9 cellular contexts compared by ENCODE assay signal in the genomic region with DNA sequence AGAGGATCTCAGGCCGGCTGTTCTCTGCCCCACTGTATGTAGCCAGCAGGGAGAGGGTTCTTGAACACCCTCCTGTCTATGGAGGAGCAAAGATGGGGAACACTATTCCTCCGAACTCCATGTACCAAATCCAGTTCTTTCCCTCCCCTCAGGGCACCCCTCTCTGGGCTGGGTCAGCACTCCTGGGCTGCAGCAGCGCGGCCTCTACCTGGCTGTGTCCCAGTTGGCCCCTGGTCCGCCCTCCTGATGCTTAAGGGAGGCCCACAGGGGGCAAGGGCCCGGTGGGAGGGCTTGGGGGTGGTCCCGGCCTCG. TPM values are rescaled to one million over a fixed set of nuclear protein-coding genes. Genes with fewer than 3 reads are reported as not detected.
DNase-seq lines count a peak whose midpoint lies in the region; ATAC-seq and TF ChIP-seq lines count a peak whose summit lies in the region.
"Had no signal": no experiment of that assay in that cellular context is flagged by ENCODE, and none has a peak within 500 bp of the region (broad histone marks: within the 10 kb centered on the region; RNA-seq: fewer than 3 reads in every experiment).

No MANE protein-coding gene starts in this region.

- H3K36me3 ChIP-seq in ES-I3 (ENCODE audit: insufficient read depth, low read length) (peaks cover 12% of the 10 kb centered on the region), Karpas-422 (ENCODE audit: insufficient read depth, low read length) (peaks cover 1% of the 10 kb centered on the region; the same call in 1 of the 2 replicates), ectodermal cell (ENCODE audit: control insufficient read depth, insufficient read depth, low read length) (peaks cover 31% of the 10 kb centered on the region), neuronal stem cell (replicated peaks in 1 of 2; ENCODE audit: control insufficient read depth in 2 of 2, insufficient read depth in 2 of 2, low read length in 2 of 2) (peaks cover 36 to 47% of the 10 kb centered on the region in 2 donors)

- H3K4me2 ChIP-seq in Karpas-422 (ENCODE audit: low read depth, low read length, poor library complexity, severe bottlenecking), result peak overlapping the region; percentile 88
- H3K4me2 ChIP-seq in neuronal stem cell (ENCODE audit: insufficient read depth, low read length, poor library complexity, severe bottlenecking), result peak overlapping the region; percentile 32

- H3K27me3 ChIP-seq in Karpas-422 (ENCODE audit: low read length) (no peaks in the 10 kb centered on the region), ectodermal cell (ENCODE audit: control insufficient read depth, insufficient read depth, low read length, poor library complexity, severe bottlenecking) (peaks cover under 1% of the 10 kb centered on the region), neuronal stem cell (ENCODE audit: control insufficient read depth in 3 of 3, insufficient read depth in 3 of 3, low read depth in 1 of 3, low read length in 3 of 3) (no peaks in the 10 kb centered on the region)

- H4K20me1 ChIP-seq in Karpas-422 (ENCODE audit: insufficient read depth, low read depth, low read length), result 0 out of 2 replicates have a peak, but pooled peaks cover 10% of the 10 kb centered on the region

- peak overlapping the region; percentile 93 for H3K18ac ChIP-seq in neuronal stem cell (ENCODE audit: low read length)

- H3K4ac ChIP-seq in neuronal stem cell (ENCODE audit: low read length), result peak overlapping the region; percentile 81

- no peak for TF ChIP-seq CTCF in GM13976 (IDR thresholded peaks at IDR 0.05; ENCODE audit: borderline replicate concordance, control extremely low read depth, extremely low read depth, insufficient read depth, missing control alignments)

- whole genome bisulfite sequencing in ectodermal cell, 2 experiments, result 52 to 60% methylated on average over 8 of the region's 8 CpGs
- no CpG with 5 or more reads among the region's 8 CpGs for WGBS in neuronal stem cell (ENCODE audit: extremely low coverage in 2 of 2, insufficient read length in 2 of 2, insufficient replicate concordance in 1 of 2), 2 donors

- ATAC-seq in HG03045 (IDR thresholded peaks at IDR 0.05; ENCODE audit: unreplicated experiment), result no peak

- peak overlapping the region; percentile 99 for H2AFZ ChIP-seq in Karpas-422 (ENCODE audit: low read length)
- H2AFZ ChIP-seq in neuronal stem cell (ENCODE audit: low read length), result peak overlapping the region; percentile 99

- H3K4me1 ChIP-seq in ES-I3 (ENCODE audit: insufficient read depth, low read length) (no peaks in the 10 kb centered on the region), Karpas-422 (ENCODE audit: low read length) (peaks cover 17% of the 10 kb centered on the region), ectodermal cell (ENCODE audit: control insufficient read depth, insufficient read depth, low read length) (peaks cover 16% of the 10 kb centered on the region), neuronal stem cell (ENCODE audit: control insufficient read depth in 2 of 2, insufficient read depth in 1 of 2, low read depth in 1 of 2, low read length in 2 of 2) (peaks cover 14% of the 10 kb centered on the region in 2 donors)

- H4K8ac ChIP-seq in neuronal stem cell (ENCODE audit: low read depth, low read length), result peak overlapping the region; percentile 75

- H3K9ac ChIP-seq in ES-I3 (ENCODE audit: low read depth, low read length), result peak overlapping the region; percentile 80; the same call in 1 of the 2 replicates
- H3K9ac ChIP-seq in Karpas-422 (ENCODE audit: low read length), result peak overlapping the region; percentile 92
- H3K9ac ChIP-seq in neuronal stem cell (ENCODE audit: low read depth, low read length, poor library complexity), result peak overlapping the region; percentile 74

- H3K27ac ChIP-seq in Karpas-422 (ENCODE audit: low read length) (no peak overlapping the region), ectodermal cell (ENCODE audit: insufficient read depth, low read depth, low read length, poor library complexity, severe bottlenecking) (no peak overlapping the region), neuronal stem cell (replicated peaks; ENCODE audit: low read length) (no peak overlapping the region)

- DNase-seq in Karpas-422 (no peak), neuronal stem cell (ENCODE audit: low spot score) (no peak), posterior cingulate gyrus (no peak), GM13976 (ENCODE audit: low spot score) (no peak), hepatic stellate cell (ENCODE audit: low spot score) (no peak)

- H3K23ac ChIP-seq in neuronal stem cell (ENCODE audit: low read depth, low read length, poor library complexity), result no peak overlapping the region

- H2BK5ac ChIP-seq in neuronal stem cell (ENCODE audit: low read length), result peak overlapping the region; percentile 90

- H2BK12ac ChIP-seq in neuronal stem cell (ENCODE audit: low read length), result no peak overlapping the region

- H3K79me2 ChIP-seq in Karpas-422 (ENCODE audit: low read length), result peaks cover 22% of the 10 kb centered on the region

- H3K9me3 ChIP-seq in ES-I3 (ENCODE audit: control insufficient read depth, insufficient read depth, low read length) (no peaks in the 10 kb centered on the region), Karpas-422 (ENCODE audit: low read length) (no peaks in the 10 kb centered on the region), ectodermal cell (ENCODE audit: control insufficient read depth, low read length) (no peaks in the 10 kb centered on the region), neuronal stem cell (replicated peaks in 1 of 2; ENCODE audit: control insufficient read depth in 2 of 2, insufficient read depth in 1 of 2, low read depth in 1 of 2, low read length in 2 of 2) (no peaks in the 10 kb centered on the region)

- in situ Hi-C loops in GM13976 (cut with MboI; ENCODE audit: low sequenced_read_pairs, unreplicated experiment), result no loop called here

- peak overlapping the region; percentile 98 for H2AK5ac ChIP-seq in neuronal stem cell (ENCODE audit: low read depth, low read length)

- H4K91ac ChIP-seq in neuronal stem cell (ENCODE audit: low read depth, low read length, poor library complexity), result no peak overlapping the region

- peak overlapping the region; percentile 81 for H2BK120ac ChIP-seq in neuronal stem cell (ENCODE audit: low read depth, low read length)

- H3K9me2 ChIP-seq in Karpas-422 (replicated peaks; ENCODE audit: insufficient read depth, low read length), result no peaks in the 10 kb centered on the region

- peak overlapping the region; percentile 95 for H2BK15ac ChIP-seq in neuronal stem cell (ENCODE audit: low read length)

- peak overlapping the region; percentile 97 for H3K4me3 ChIP-seq in Karpas-422 (ENCODE audit: low read length)
- peak overlapping the region; percentile 99 for H3K4me3 ChIP-seq in ectodermal cell (ENCODE audit: insufficient read depth, low read depth, low read length)
- H3K4me3 ChIP-seq in neuronal stem cell (ENCODE audit: low read length in 2 of 2), result peak overlapping the region in 1 of 2 donors; percentile 98

- peak overlapping the region; percentile 27 for H3K14ac ChIP-seq in neuronal stem cell (ENCODE audit: low read length)

- H3K79me1 ChIP-seq in neuronal stem cell (ENCODE audit: low read depth, low read length), result peaks cover 19% of the 10 kb centered on the region

- intact Hi-C loops in posterior cingulate gyrus (cut with DNase I), result loop anchor here (5.0 kb wide), 2 partner anchors 156 to 206 kb away; a partner anchor contains a TSS

RNA-seq across cellular contexts. Expression of a gene that starts 0.5 kb away (rescaled TPM):
- total RNA-seq in Karpas-422 (2014; rRNA removed; shearing (Covaris generic); ENCODE audit: low replicate concordance), result 29.3 and 42.8 TPM in 2 replicates
- polyA plus RNA-seq in ectodermal cell (2013, experiment 1 of 4), result 27.7 TPM
- 27.2 TPM for polyA plus RNA-seq in ectodermal cell (2013, experiment 2 of 4)
- 23.3 TPM for polyA plus RNA-seq in ectodermal cell (2013, experiment 3 of 4)
- polyA plus RNA-seq in ectodermal cell (2013, experiment 4 of 4), result 22.9 TPM
- polyA plus RNA-seq in neuronal stem cell (2013, experiment 1 of 2), result 16.0 TPM
- 16.7 TPM for polyA plus RNA-seq in neuronal stem cell (2013, experiment 2 of 2)

RNA-seq across cellular contexts. Expression of a gene that starts 4.3 kb away (rescaled TPM):
- 0.86 and 1.7 TPM in 2 replicates for total RNA-seq in Karpas-422 (2014; rRNA removed; shearing (Covaris generic); ENCODE audit: low replicate concordance)
- 12.6 TPM for polyA plus RNA-seq in ectodermal cell (2013, experiment 1 of 4)
- polyA plus RNA-seq in ectodermal cell (2013, experiment 2 of 4), result 11.9 TPM
- 13.5 TPM for polyA plus RNA-seq in ectodermal cell (2013, experiment 3 of 4)
- polyA plus RNA-seq in ectodermal cell (2013, experiment 4 of 4), result 12.5 TPM
- 8.2 TPM for polyA plus RNA-seq in neuronal stem cell (2013, experiment 1 of 2)
- 8.4 TPM for polyA plus RNA-seq in neuronal stem cell (2013, experiment 2 of 2)
- total RNA-seq: HT1080 had no signal

RNA-seq across cellular contexts. Expression of a gene that starts 36.8 kb away (rescaled TPM):
- total RNA-seq in Karpas-422 (2014; rRNA removed; shearing (Covaris generic); ENCODE audit: low replicate concordance), result 0.04 TPM in 1 of 2 replicates, not detected in the other
- 0.09 TPM for polyA plus RNA-seq in ectodermal cell (2013, experiment 1 of 4)
- polyA plus RNA-seq in ectodermal cell (2013, experiment 2 of 4), result 0.12 TPM
- 0.27 TPM for polyA plus RNA-seq in ectodermal cell (2013, experiment 3 of 4)
- polyA plus RNA-seq in ectodermal cell (2013, experiment 4 of 4), result 0.32 TPM
- 0.01 TPM for polyA plus RNA-seq in neuronal stem cell (2013, experiment 1 of 2)
- polyA plus RNA-seq in neuronal stem cell (2013, experiment 2 of 2), result 0.01 TPM
